Comparison of ENCODE assay signal across 23 cellular contexts in genomic region chr4:4415806-4416805, GRCh38. TPM values are rescaled to one million over a fixed set of nuclear protein-coding genes. Genes with fewer than 3 reads are reported as not detected.
DNase-seq lines count a peak whose midpoint lies in the region; ATAC-seq, FAIRE-seq and TF ChIP-seq lines count a peak whose summit lies in the region.
"Had no signal": no experiment of that assay in that cellular context is flagged by ENCODE, and none has a peak within 500 bp of the region (broad histone marks: within the 10 kb centered on the region; RNA-seq: fewer than 3 reads in every experiment).

No MANE protein-coding gene starts in this region.

- H4K5ac ChIP-seq in mesendoderm (ENCODE audit: low read length): no peak overlapping the region

- BruUV-seq in HepG2 (replicated peaks; lab: Mats Ljungman, UMichigan): no TSS peak

- no peak for TF ChIP-seq CTCF in HepG2 (CRISPR knock-in tag; IDR thresholded peaks at IDR 0.05)
- TF ChIP-seq CTCF in right lobe of liver (IDR thresholded peaks at IDR 0.05): no peak
- no peak for TF ChIP-seq CTCF in WTC11 (IDR thresholded peaks at IDR 0.05)
- TF ChIP-seq CTCF in esophagus squamous epithelium (IDR thresholded peaks at IDR 0.05): no peak

- H3K4me3 ChIP-seq in HepG2 (replicated peaks in 1 of 3; ENCODE audit: insufficient read depth in 1 of 3, low read depth in 2 of 3, low read length in 3 of 3) (no peak overlapping the region), right lobe of liver (no peak overlapping the region), mesendoderm (ENCODE audit: low read length) (no peak overlapping the region), esophagus squamous epithelium (no peak overlapping the region)
- no peak overlapping the region for H3K4me3 ChIP-seq in CD8-positive, alpha-beta memory T cell (ENCODE audit: low read length)
- H3K4me3 ChIP-seq: BLaER1 treated with 17β-estradiol and CSF1 and Interleukin-3, amounts not matched to agents 10 nM and 100 nM; smooth muscle cell had no signal

- H3K9me3 Mint-ChIP-seq in WTC11: 0 out of 2 replicates have a peak, but pooled peaks cover 4% of the 10 kb centered on the region
- peaks cover 0 to 2% (median 0%) of the 10 kb centered on the region in 5 donors for H3K9me3 Mint-ChIP-seq in CD8-positive, alpha-beta memory T cell
- H3K9me3 Mint-ChIP-seq: HFFc6 had no signal

- no peak for TF ChIP-seq POLR2A in HepG2 (IDR thresholded peaks at IDR 0.05; ENCODE audit: insufficient read depth in 1 of 2, low read depth in 2 of 2, low read length in 2 of 2)
- no peak for TF ChIP-seq POLR2A in right lobe of liver (IDR thresholded peaks at IDR 0.05)
- TF ChIP-seq POLR2A in esophagus squamous epithelium (IDR thresholded peaks at IDR 0.05): no peak

- no peak overlapping the region for H3K56ac ChIP-seq in mesendoderm (ENCODE audit: low read length)

- H3K4me2 ChIP-seq in HepG2 (ENCODE audit: low read depth, low read length): no peak overlapping the region
- no peak overlapping the region for H3K4me2 ChIP-seq in mesendoderm (ENCODE audit: low read length)
- H3K4me2 ChIP-seq: BLaER1 treated with 17β-estradiol and CSF1 and Interleukin-3, amounts not matched to agents 10 nM and 100 nM; smooth muscle cell had no signal

- H3K36me3 ChIP-seq in HepG2 (replicated peaks in 1 of 2; ENCODE audit: control insufficient read depth in 1 of 2, insufficient read depth in 2 of 2, low read length in 2 of 2) (peaks cover 9 to 25% of the 10 kb centered on the region in 2 experiments; a peak in 4 of 5 replicates), right lobe of liver (peaks cover 0 to 20% (median 10%) of the 10 kb centered on the region in 4 donors), mesendoderm (ENCODE audit: control insufficient read depth, insufficient read depth, low read length) (no peaks in the 10 kb centered on the region), esophagus squamous epithelium (peaks cover 9 to 63% (median 12%) of the 10 kb centered on the region in 3 donors)
- H3K36me3 ChIP-seq in CD8-positive, alpha-beta memory T cell (ENCODE audit: insufficient read depth, low read length): peaks cover 14% of the 10 kb centered on the region

- H2BK15ac ChIP-seq in mesendoderm (replicated peaks; ENCODE audit: low read depth): no peak overlapping the region

- no peak overlapping the region for H3K4ac ChIP-seq in mesendoderm (ENCODE audit: low read depth, low read length)

- H2AFZ ChIP-seq in HepG2 (ENCODE audit: low read length): no peak overlapping the region

- H2BK120ac ChIP-seq in mesendoderm (ENCODE audit: low read depth, low read length): no peak overlapping the region

- H3K27ac Mint-ChIP-seq in WTC11: no peak overlapping the region
- peak overlapping the region in 1 of 8 donors; percentile 68 for H3K27ac Mint-ChIP-seq in CD8-positive, alpha-beta memory T cell
- H3K27ac Mint-ChIP-seq: HFFc6; stimulated activated memory B cell treated with anti-CD40 and anti-IgM and Interleukin-4, amounts not matched to agents 10 μg/mL and 1 μg/mL and 100 μg/mL, for 72 hours had no signal

- H3K9ac ChIP-seq in HepG2 (ENCODE audit: insufficient read depth, low read depth, low read length) (no peak overlapping the region), mesendoderm (ENCODE audit: low read length) (no peak overlapping the region)
- H3K9ac ChIP-seq: BLaER1 treated with 17β-estradiol and CSF1 and Interleukin-3, amounts not matched to agents 10 nM and 100 nM had no signal

- no peak overlapping the region for H3K18ac ChIP-seq in mesendoderm (ENCODE audit: low read length)

- no peak overlapping the region for H2AK5ac ChIP-seq in mesendoderm (ENCODE audit: low read length)

- H3K4me1 ChIP-seq in HepG2 (ENCODE audit: insufficient read depth, low read length) (no peaks in the 10 kb centered on the region), right lobe of liver (no peaks in the 10 kb centered on the region), mesendoderm (ENCODE audit: control insufficient read depth, low read depth, low read length) (peaks cover 2% of the 10 kb centered on the region), esophagus squamous epithelium (no peaks in the 10 kb centered on the region)
- H3K4me1 ChIP-seq in CD8-positive, alpha-beta memory T cell (ENCODE audit: insufficient read depth, low read length): peaks cover 19% of the 10 kb centered on the region

- FAIRE-seq in HepG2 (lab: Jason Lieb, UNC): no peak
- FAIRE-seq: endometrium, keratinocyte had no signal

- no peak for TF ChIP-seq RAD21 in HepG2 (CRISPR knock-in tag; IDR thresholded peaks at IDR 0.05)

- DNase-seq in HepG2 (ENCODE audit: low spot score) (no peak), right lobe of liver (no peak), WTC11 (ENCODE audit: low spot score) (no peak), mesendoderm (peak; percentile 52), esophagus squamous epithelium (lab: John Stamatoyannopoulos, UW) (no peak)
- no peak for DNase-seq in CD8-positive, alpha-beta memory T cell
- DNase-seq: activated naive CD4-positive, alpha-beta T cell treated with Interleukin-2 at 50 U/mL for 16 hours; activated T-cell treated with anti-CD3 and anti-CD28 coated beads, Interleukin-2, amount 50 U/mL, for 1 hour; glutamatergic neuron; HFFc6; MM.1S; NCI-H1417 treated with DMSO at 0.1 percent for 48 hours; NCI-H446 treated with DMSO at 0.1 percent for 48 hours; nucleus accumbens; SHP77 treated with DMSO at 0.1 percent for 48 hours had no signal

- intact Hi-C loops in HepG2 (cut with micrococcal nuclease; ENCODE audit: unreplicated experiment): no loop called here
- intact Hi-C loops in right lobe of liver (cut with DNase I): no loop called here
- intact Hi-C loops in esophagus squamous epithelium (cut with DNase I): no loop called here

- no peak overlapping the region for H4K8ac ChIP-seq in mesendoderm (ENCODE audit: low read depth, low read length)

- ATAC-seq in HepG2: no peak
- no peak for ATAC-seq in right lobe of liver
- peak; percentile 20; the same call in 1 of the 2 replicates for ATAC-seq in WTC11
- ATAC-seq in esophagus mucosa: no peak
- ATAC-seq: activated CD4-positive, CD25-positive, alpha-beta regulatory T cell treated with anti-CD3 and anti-CD28 coated beads, Interleukin-2, amount 50 U/mL, for 24 hours; stimulated activated memory B cell treated with anti-CD40 and anti-IgM and Interleukin-4, amounts not matched to agents 10 μg/mL and 1 μg/mL and 100 μg/mL, for 72 hours had no signal

- H3K9me3 ChIP-seq in HepG2 (ENCODE audit: low read length) (no peaks in the 10 kb centered on the region), right lobe of liver (no peaks in the 10 kb centered on the region), esophagus squamous epithelium (no peaks in the 10 kb centered on the region)
- no peaks in the 10 kb centered on the region for H3K9me3 ChIP-seq in CD8-positive, alpha-beta memory T cell (ENCODE audit: low read length)

- H3K27me3 ChIP-seq in HepG2 (ENCODE audit: control insufficient read depth in 1 of 2, insufficient read depth in 2 of 2, low read length in 2 of 2) (no peaks in the 10 kb centered on the region), right lobe of liver (no peaks in the 10 kb centered on the region), mesendoderm (ENCODE audit: insufficient read depth, low read length, poor library complexity) (no peaks in the 10 kb centered on the region), esophagus squamous epithelium (no peaks in the 10 kb centered on the region)
- no peaks in the 10 kb centered on the region for H3K27me3 ChIP-seq in CD8-positive, alpha-beta memory T cell (ENCODE audit: insufficient read depth, low read length, poor library complexity, severe bottlenecking)
- H3K27me3 ChIP-seq: BLaER1 treated with 17β-estradiol and CSF1 and Interleukin-3, amounts not matched to agents 10 nM and 100 nM had no signal

- WGBS in HepG2 (ENCODE audit: low lambda C conversion rate): 89% methylated on average over 22 of the region's 27 CpGs
- WGBS in right lobe of liver (ENCODE audit: insufficient coverage, low coverage, low lambda C conversion rate, missing lambda C conversion rate): 91% methylated on average over 6 of the region's 27 CpGs
- WGBS in mesendoderm (ENCODE audit: extremely low coverage, insufficient coverage, low lambda C conversion rate): no CpG with 5 or more reads among the region's 27 CpGs
- 82 to 93% methylated on average over 21 to 22 of the region's 27 CpGs for WGBS in esophagus squamous epithelium, 2 donors

- no peak overlapping the region for H3K23ac ChIP-seq in mesendoderm (ENCODE audit: low read length)

- TF ChIP-seq EP300 in HepG2 (IDR thresholded peaks at IDR 0.05; ENCODE audit: low read depth in 2 of 2, low read length in 2 of 2): no peak
- no peak for TF ChIP-seq EP300 in HepG2 (CRISPR knock-in tag; IDR thresholded peaks at IDR 0.05; ENCODE audit: borderline replicate concordance)

- H3K79me2 ChIP-seq in HepG2 (ENCODE audit: insufficient read depth, low read length) (no peaks in the 10 kb centered on the region), mesendoderm (ENCODE audit: control insufficient read depth, insufficient read depth, low read length) (no peaks in the 10 kb centered on the region)

- H3K36me3 Mint-ChIP-seq in WTC11: peaks cover 38% of the 10 kb centered on the region
- H3K36me3 Mint-ChIP-seq in CD8-positive, alpha-beta memory T cell: peaks cover 10 to 67% (median 10%) of the 10 kb centered on the region in 3 donors

- in situ Hi-C loops in HepG2 (cut with HindIII; ENCODE audit: extremely low pct_ligation_motif_present, low pct_unique_long_range_greater_than_20kb): no loop called here

- H3K4me3 Mint-ChIP-seq in WTC11: no peak overlapping the region
- no peak overlapping the region for H3K4me3 Mint-ChIP-seq in CD8-positive, alpha-beta memory T cell
- H3K4me3 Mint-ChIP-seq: HFFc6; stimulated activated memory B cell treated with anti-CD40 and anti-IgM and Interleukin-4, amounts not matched to agents 10 μg/mL and 1 μg/mL and 100 μg/mL, for 72 hours had no signal

- POLR2A ChIA-PET in HepG2 (lab: Yijun Ruan, JAX) (no interaction called here), WTC11 (lab: Charles Lee) (no interaction called here)
- POLR2A ChIA-PET in CD8-positive, alpha-beta memory T cell (lab: Charles Lee): no interaction called here

- no peaks in the 10 kb centered on the region for H3K79me1 ChIP-seq in mesendoderm (ENCODE audit: low read length)

- H3K4me1 Mint-ChIP-seq in WTC11: peaks cover 3% of the 10 kb centered on the region; the same call in 1 of the 2 replicates
- peaks cover 20 to 36% (median 34%) of the 10 kb centered on the region in 3 donors for H3K4me1 Mint-ChIP-seq in CD8-positive, alpha-beta memory T cell
- H3K4me1 Mint-ChIP-seq: stimulated activated memory B cell treated with anti-CD40 and anti-IgM and Interleukin-4, amounts not matched to agents 10 μg/mL and 1 μg/mL and 100 μg/mL, for 72 hours had no signal

- H4K20me1 ChIP-seq in HepG2 (ENCODE audit: insufficient read depth, low read length): no peaks in the 10 kb centered on the region

- CTCF ChIA-PET in HepG2 (lab: Yijun Ruan, JAX; ENCODE audit: low intra/inter-chr PET ratio, low total read pairs): no interaction called here
- CTCF ChIA-PET in WTC11 (lab: Charles Lee): interaction anchor here (0.7 to 0.8 kb wide), 2 partner anchors 11 to 12 kb away, joined by 3 read pairs; no protein-coding TSS in a partner anchor
- CTCF ChIA-PET in CD8-positive, alpha-beta memory T cell (lab: Charles Lee): interaction anchor here (0.9 kb wide), 1 partner anchor 15 kb away, joined by 3 read pairs; no protein-coding TSS in a partner anchor

- no peak overlapping the region for H2BK5ac ChIP-seq in mesendoderm (ENCODE audit: low read length)

- no peaks in the 10 kb centered on the region for H3K27me3 Mint-ChIP-seq in WTC11 (ENCODE audit: low read depth)
- no peaks in the 10 kb centered on the region for H3K27me3 Mint-ChIP-seq in CD8-positive, alpha-beta memory T cell
- H3K27me3 Mint-ChIP-seq: stimulated activated memory B cell treated with anti-CD40 and anti-IgM and Interleukin-4, amounts not matched to agents 10 μg/mL and 1 μg/mL and 100 μg/mL, for 72 hours had no signal

- H3K27ac ChIP-seq in HepG2 (ENCODE audit: extremely low read length, insufficient read depth, low read length) (no peak overlapping the region), right lobe of liver (no peak overlapping the region), mesendoderm (ENCODE audit: low read depth, low read length) (no peak overlapping the region), esophagus squamous epithelium (no peak overlapping the region)
- H3K27ac ChIP-seq in CD8-positive, alpha-beta memory T cell (ENCODE audit: low read depth, low read length): no peak overlapping the region
- H3K27ac ChIP-seq: BLaER1 treated with 17β-estradiol and CSF1 and Interleukin-3, amounts not matched to agents 10 nM and 100 nM had no signal

RNA-seq across cellular contexts. Expression of gene NSG1, which starts 29.2 kb away (rescaled TPM):
- total RNA-seq in HepG2 (2016; rRNA removed; fragmentation: Illumina TruSeq; extraction: Trizol) (not detected in 2 replicates), right lobe of liver (under 1 TPM in 2 of 6 experiments, not detected in 4; 0.22 to 0.29 TPM), WTC11 (2021) (20.3 to 24.2 TPM (median 22.3 TPM) in 3 replicates), esophagus squamous epithelium (10 to 100 TPM; 21.2 to 48.8 (median 37.5) TPM), esophagus mucosa (58.5 TPM)
- not detected in 2 replicates for total RNA-seq in HepG2 (2016; cell fraction: cytosol; rRNA removed; fragmentation: Illumina TruSeq; extraction: Trizol; ENCODE audit: low read depth)
- not detected in 2 replicates for total RNA-seq in HepG2 (2016; cell fraction: insoluble cytoplasmic fraction; rRNA removed; fragmentation: Illumina TruSeq; extraction: Trizol)
- total RNA-seq in HepG2 (2016; cell fraction: membrane; rRNA removed; fragmentation: Illumina TruSeq; extraction: Trizol): not detected in 2 replicates
- not detected in 2 replicates for total RNA-seq in HepG2 (2016; cell fraction: nucleus; rRNA removed; fragmentation: Illumina TruSeq; extraction: Trizol)
- not detected in 2 replicates for polyA plus RNA-seq in HepG2 (2011; rRNA removed)
- polyA plus RNA-seq in HepG2 (2011; cell fraction: cytosol; rRNA removed): not detected in 2 replicates
- polyA plus RNA-seq in HepG2 (2011; cell fraction: nucleus; rRNA removed): not detected in 2 replicates
- not detected in 2 replicates for polyA plus RNA-seq in HepG2 (2012)
- not detected in 2 replicates for polyA plus RNA-seq in HepG2 (2016; cell fraction: cytosol; fragmentation: Illumina TruSeq; extraction: Trizol; ENCODE audit: low read depth)
- polyA plus RNA-seq in HepG2 (2016; cell fraction: insoluble cytoplasmic fraction; fragmentation: Illumina TruSeq; extraction: Trizol; ENCODE audit: low read depth): not detected in 2 replicates
- not detected in 2 replicates for polyA plus RNA-seq in HepG2 (2016; cell fraction: membrane; fragmentation: Illumina TruSeq; extraction: Trizol; ENCODE audit: low read depth)
- not detected in 2 replicates for polyA plus RNA-seq in HepG2 (2016; cell fraction: nucleus; fragmentation: Illumina TruSeq; extraction: Trizol; ENCODE audit: insufficient read depth, low read depth)
- polyA minus RNA-seq in HepG2 (2011; rRNA and poly(A)+ RNA removed; ENCODE audit: low replicate concordance): not detected in 2 replicates
- not detected in 2 replicates for polyA minus RNA-seq in HepG2 (2011; cell fraction: cytosol; rRNA and poly(A)+ RNA removed)
- not detected in 2 replicates for polyA minus RNA-seq in HepG2 (2011; cell fraction: nucleus; rRNA and poly(A)+ RNA removed)
- 24.5 TPM for polyA plus RNA-seq in mesendoderm (2013, experiment 1 of 2)
- polyA plus RNA-seq in mesendoderm (2013, experiment 2 of 2): 28.1 TPM
- 10 to 100 TPM; 15.1 to 16.3 TPM for total RNA-seq in CD8-positive, alpha-beta memory T cell
- polyA plus RNA-seq in CD8-positive, alpha-beta memory T cell: 49.8 TPM
- total RNA-seq: lung microvascular endothelial cell had no signal

Comparison
In these comparisons a context has a peak if more than half of its experiments do, and no peak if none do; other contexts are left out.
1. RNA of gene NSG1, which starts 29.2 kb away (total RNA-seq): 58.5 TPM in esophagus mucosa (single experiment), 21.2 to 48.8 TPM in esophagus squamous epithelium, 20.3 to 24.2 TPM in WTC11 and 15.1 to 16.3 TPM in CD8-positive, alpha-beta memory T cell; 0.22 to 0.29 TPM in right lobe of liver and not detected in HepG2; every median in the first group is over 10 times any median in the second.